ENCODE assay signal across 1 cellular context in the genomic region with DNA sequence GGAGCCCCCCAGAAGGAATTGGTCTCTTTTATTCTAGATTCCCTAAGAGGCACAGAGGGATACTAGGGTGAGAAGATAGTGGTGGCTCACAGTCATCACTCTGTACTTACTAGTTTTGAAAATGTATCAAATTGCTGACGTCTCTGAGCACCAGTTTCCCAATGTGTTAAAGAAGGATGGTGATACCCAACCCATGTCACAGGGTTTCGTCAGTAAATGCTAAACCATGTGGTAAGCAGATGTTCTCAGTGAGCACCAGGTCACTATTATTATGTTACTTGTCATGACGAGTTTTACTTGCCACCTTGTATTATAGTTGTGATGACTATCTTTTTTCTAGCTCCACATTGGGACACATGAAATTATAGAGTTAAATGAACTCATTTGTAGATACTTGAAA.
TF ChIP-seq lines count a peak whose summit lies in the region.

No MANE protein-coding gene starts in this region.

TF ChIP-seq in H1, 55 proteins besides CTCF, POLR2A, EP300 and RAD21:
- no peak for TF ChIP-seq HDAC6 (IDR thresholded peaks at IDR 0.05; ENCODE audit: low read depth, low read length)
- TF ChIP-seq BCL11A (IDR thresholded peaks at IDR 0.05; ENCODE audit: low read depth in 2 of 2, low read length in 2 of 2): no peak
